Comparison of ENCODE assay signal across 11 cellular contexts in genomic region chr3:43870110-43870509, GRCh38.
A peak's percentile ranks its signal among the peaks of the same experiment; 100 is the strongest.
DNase-seq lines count a peak whose midpoint lies in the region; FAIRE-seq and TF ChIP-seq lines count a peak whose summit lies in the region.
"Had no signal": no experiment of that assay in that cellular context is flagged by ENCODE, and none has a peak within 500 bp of the region (broad histone marks: within the 10 kb centered on the region; RNA-seq: fewer than 3 reads in every experiment).

No MANE protein-coding gene starts in this region.

- intact Hi-C loops in thyroid gland (cut with DNase I): no loop called here
- intact Hi-C loops in sigmoid colon (cut with DNase I): no loop called here

- H3K36me3 ChIP-seq in astrocyte (ENCODE audit: insufficient read depth, low read length) (no peaks in the 10 kb centered on the region), thyroid gland (no peaks in the 10 kb centered on the region), sigmoid colon (no peaks in the 10 kb centered on the region)
- H3K36me3 ChIP-seq: upper lobe of left lung had no signal

- H3K4me1 ChIP-seq in astrocyte (ENCODE audit: insufficient read depth, low read length): peaks cover 66% of the 10 kb centered on the region
- H3K4me1 ChIP-seq in thyroid gland: peaks cover 65 to 86% of the 10 kb centered on the region in 2 donors
- H3K4me1 ChIP-seq in sigmoid colon: no peaks in the 10 kb centered on the region

- H3K4me3 Mint-ChIP-seq in astrocyte (ENCODE audit: unreplicated experiment): peak overlapping the region; percentile 42

- no peaks in the 10 kb centered on the region for H4K20me1 ChIP-seq in astrocyte (ENCODE audit: insufficient read depth, low read length)

- H3K27ac Mint-ChIP-seq in astrocyte (ENCODE audit: unreplicated experiment): peak overlapping the region; percentile 90

- peak; percentile 87 for FAIRE-seq in astrocyte (lab: Jason Lieb, UNC)

- peak; percentile 96 for DNase-seq in HT1080 (ENCODE audit: low read depth)
- DNase-seq in astrocyte (ENCODE audit: low read depth): peak; percentile 65
- peak; percentile 70 for DNase-seq in hepatic stellate cell (ENCODE audit: low spot score)
- peak; percentile 61 to 79 for DNase-seq in thyroid gland
- DNase-seq in NCI-H1694 (lab: John Stamatoyannopoulos, UW): no peak
- DNase-seq in sigmoid colon: no peak
- no peak for DNase-seq in KG1 (lab: John Stamatoyannopoulos, UW)
- DNase-seq in NCI-H774 (lab: John Stamatoyannopoulos, UW): no peak
- DNase-seq: activated effector memory CD4-positive, alpha-beta T cell treated with anti-CD3 and anti-CD28 coated beads, Interleukin-2, amount 50 U/mL, for 16 hours; foreskin melanocyte; upper lobe of left lung had no signal

- H2AFZ ChIP-seq in astrocyte (ENCODE audit: low read depth, low read length): no peak overlapping the region

- H3K4me3 ChIP-seq in astrocyte (ENCODE audit: insufficient read depth, low read depth, low read length): no peak overlapping the region
- H3K4me3 ChIP-seq in thyroid gland (replicated peaks in 1 of 3): no peak overlapping the region
- H3K4me3 ChIP-seq in sigmoid colon: no peak overlapping the region
- H3K4me3 ChIP-seq: upper lobe of left lung had no signal

- no peaks in the 10 kb centered on the region for H3K27me3 ChIP-seq in astrocyte (ENCODE audit: insufficient read depth, low read length)
- no peaks in the 10 kb centered on the region for H3K27me3 ChIP-seq in thyroid gland
- no peaks in the 10 kb centered on the region for H3K27me3 ChIP-seq in sigmoid colon
- H3K27me3 ChIP-seq: upper lobe of left lung had no signal

- H3K9ac ChIP-seq in astrocyte (ENCODE audit: low read length): peak overlapping the region; percentile 70

- peak overlapping the region; percentile 75 for H3K4me2 ChIP-seq in astrocyte (ENCODE audit: low read length)

- H3K4me1 Mint-ChIP-seq in astrocyte (ENCODE audit: low read depth, unreplicated experiment): peaks cover 70% of the 10 kb centered on the region

- no peak for TF ChIP-seq CTCF in astrocyte (IDR thresholded peaks at IDR 0.05; ENCODE audit: insufficient read depth, low read depth, low read length)
- TF ChIP-seq CTCF in thyroid gland (IDR thresholded peaks at IDR 0.05): no peak
- no peak for TF ChIP-seq CTCF in sigmoid colon (IDR thresholded peaks at IDR 0.05)

- H3K9me3 ChIP-seq in astrocyte (ENCODE audit: insufficient read depth, low read depth, low read length) (no peaks in the 10 kb centered on the region), thyroid gland (no peaks in the 10 kb centered on the region), sigmoid colon (no peaks in the 10 kb centered on the region)
- H3K9me3 ChIP-seq: upper lobe of left lung had no signal

- H3K36me3 Mint-ChIP-seq in astrocyte (ENCODE audit: low read depth, unreplicated experiment): no peaks in the 10 kb centered on the region

- no peaks in the 10 kb centered on the region for H3K9me3 Mint-ChIP-seq in astrocyte (ENCODE audit: unreplicated experiment)

- TF ChIP-seq POLR2A in thyroid gland (IDR thresholded peaks at IDR 0.05) (no peak), sigmoid colon (IDR thresholded peaks at IDR 0.05) (no peak)

- peak overlapping the region; percentile 89 for H3K27ac ChIP-seq in astrocyte (ENCODE audit: low read depth, low read length)
- peak overlapping the region; percentile 64 to 88 (median 82) for H3K27ac ChIP-seq in thyroid gland
- no peak overlapping the region for H3K27ac ChIP-seq in sigmoid colon
- H3K27ac ChIP-seq: upper lobe of left lung had no signal

- 38 to 44% methylated on average over 2 of the region's 2 CpGs for WGBS in thyroid gland, 2 donors
- WGBS in sigmoid colon, 2 donors: 49 to 54% methylated on average over 2 of the region's 2 CpGs

- TF ChIP-seq EP300 in sigmoid colon (IDR thresholded peaks at IDR 0.05): no peak

- H3K27me3 Mint-ChIP-seq in astrocyte (ENCODE audit: low read depth, unreplicated experiment): no peaks in the 10 kb centered on the region

- H3K79me2 ChIP-seq in astrocyte (ENCODE audit: insufficient read depth, low read length): no peaks in the 10 kb centered on the region

Comparison
In these comparisons a context has a peak if more than half of its experiments do, and no peak if none do; other contexts are left out.
1. DNase-seq: peak in HT1080 (single experiment), astrocyte (single experiment), hepatic stellate cell (single experiment) and thyroid gland (2 of 2); none in NCI-H1694 (single experiment), sigmoid colon (single experiment), KG1 (single experiment) and NCI-H774 (single experiment).
2. H3K27ac ChIP-seq: peak in astrocyte (single experiment) and thyroid gland (3 of 3); none in sigmoid colon (0 of 4).